8 cellular contexts compared by ENCODE assay signal in genomic region chr5:337565-338130, GRCh38. TPM values are rescaled to one million over a fixed set of nuclear protein-coding genes. Genes with fewer than 3 reads are reported as not detected.
DNase-seq lines count a peak whose midpoint lies in the region; ATAC-seq and TF ChIP-seq lines count a peak whose summit lies in the region.

No MANE protein-coding gene starts in this region.

- 86 to 100% methylated on average over 1 to 6 of the region's 12 CpGs for WGBS in IMR-90 (ENCODE audit: extremely low coverage in 2 of 2, insufficient read length in 1 of 2), 2 experiments

- H3K27me3 Mint-ChIP-seq in brain: peaks cover 37% of the 10 kb centered on the region
- no peaks in the 10 kb centered on the region for H3K27me3 Mint-ChIP-seq in T-helper 2 cell treated with Interferon-gamma antibody and Interleukin-4, amounts not matched to agents 5 μg/mL and 100 μg/mL, for 36 hours (ENCODE audit: low read depth)

- no peak overlapping the region for H4K5ac ChIP-seq in IMR-90 (ENCODE audit: low read depth, low read length)

- no peak overlapping the region for H3K4me3 ChIP-seq in IMR-90 (ENCODE audit: insufficient read depth, low read depth, low read length)

- no peak overlapping the region for H2BK20ac ChIP-seq in IMR-90 (ENCODE audit: low read depth, low read length)

- H3K36me3 ChIP-seq in IMR-90 (ENCODE audit: control insufficient read depth, insufficient read depth, low read length): no peaks in the 10 kb centered on the region

- no peak overlapping the region for H2BK15ac ChIP-seq in IMR-90 (ENCODE audit: low read depth, low read length)

- POLR2A ChIA-PET in IMR-90 (lab: Charles Lee; ENCODE audit: unreplicated experiment): no interaction called here

- H3K14ac ChIP-seq in IMR-90 (replicated peaks; ENCODE audit: low read depth, low read length): no peak overlapping the region

- H3K27ac Mint-ChIP-seq in brain: no peak overlapping the region
- no peak overlapping the region for H3K27ac Mint-ChIP-seq in T-helper 2 cell treated with Interferon-gamma antibody and Interleukin-4, amounts not matched to agents 5 μg/mL and 100 μg/mL, for 36 hours

- peaks cover 16% of the 10 kb centered on the region for H3K4me1 ChIP-seq in IMR-90 (ENCODE audit: control insufficient read depth, insufficient read depth, low read length)

- H2AK9ac ChIP-seq in IMR-90 (replicated peaks; ENCODE audit: low read depth, low read length, poor library complexity): peak overlapping the region; percentile 25

- H4K8ac ChIP-seq in IMR-90 (ENCODE audit: low read depth in 2 of 2, low read length in 2 of 2): peak overlapping the region in 1 of 2 experiments; percentile 62; a peak in 1 of 4 replicates

- no peak overlapping the region for H3K9ac ChIP-seq in IMR-90 (ENCODE audit: low read depth, low read length)

- no peaks in the 10 kb centered on the region for H3K4me1 Mint-ChIP-seq in brain
- H3K4me1 Mint-ChIP-seq in T-helper 2 cell treated with Interferon-gamma antibody and Interleukin-4, amounts not matched to agents 5 μg/mL and 100 μg/mL, for 36 hours (ENCODE audit: low read depth): peaks cover 72% of the 10 kb centered on the region

- H3K4me3 Mint-ChIP-seq in brain: no peak overlapping the region
- H3K4me3 Mint-ChIP-seq in T-helper 2 cell treated with Interferon-gamma antibody and Interleukin-4, amounts not matched to agents 5 μg/mL and 100 μg/mL, for 36 hours: no peak overlapping the region

- 0 out of 2 replicates have a peak overlapping the region, but pooled peaks have one; percentile 22 for H3K4ac ChIP-seq in IMR-90 (ENCODE audit: low read depth, low read length)

- peak overlapping the region; percentile 49 for H2AFZ ChIP-seq in IMR-90 (replicated peaks; ENCODE audit: low read length, poor library complexity)

- no peaks in the 10 kb centered on the region for H3K36me3 Mint-ChIP-seq in brain
- peaks cover 33% of the 10 kb centered on the region for H3K36me3 Mint-ChIP-seq in T-helper 2 cell treated with Interferon-gamma antibody and Interleukin-4, amounts not matched to agents 5 μg/mL and 100 μg/mL, for 36 hours (ENCODE audit: low read depth)

- no peak overlapping the region for H3K27ac ChIP-seq in IMR-90 (ENCODE audit: insufficient read depth, low read length)

- peaks cover 22 to 71% of the 10 kb centered on the region in 2 experiments for H3K79me1 ChIP-seq in IMR-90 (ENCODE audit: low read depth in 1 of 2, low read length in 2 of 2)

- dilution Hi-C loops in IMR-90 (cut with HindIII; ENCODE audit: low sequenced_read_pairs, unreplicated experiment): no loop called here

- no peak overlapping the region for H3K18ac ChIP-seq in IMR-90 (ENCODE audit: low read depth, low read length)

- peaks cover 24% of the 10 kb centered on the region for H3K9me1 ChIP-seq in IMR-90 (ENCODE audit: insufficient read depth, low read length)

- TF ChIP-seq POLR2A in IMR-90 (IDR thresholded peaks at IDR 0.05; ENCODE audit: low read depth, low read length): no peak

- H3K27me3 ChIP-seq in IMR-90 (ENCODE audit: control insufficient read depth, insufficient read depth, low read length): no peaks in the 10 kb centered on the region

- ATAC-seq in IMR-90 (ENCODE audit: low read depth) (peak; percentile 63), HG02852 (IDR thresholded peaks at IDR 0.05; ENCODE audit: unreplicated experiment) (no peak)

- H3K9me3 ChIP-seq in IMR-90 (ENCODE audit: control insufficient read depth, insufficient read depth, low read length): no peaks in the 10 kb centered on the region

- CTCF ChIA-PET in IMR-90 (lab: Yijun Ruan, JAX): interaction anchor here (1.0 to 1.1 kb wide), 3 partner anchors 31 to 93 kb away, joined by 3 read pairs; no protein-coding TSS in a partner anchor

- in situ Hi-C loops in IMR-90 (cut with MboI; ENCODE audit: low sequenced_read_pairs): no loop called here

- H4K91ac ChIP-seq in IMR-90 (ENCODE audit: insufficient read depth, low read depth, low read length): no peak overlapping the region

- 0 out of 2 replicates have a peak overlapping the region, but pooled peaks have one; percentile 12 for H2AK5ac ChIP-seq in IMR-90 (ENCODE audit: low read depth, low read length)

- TF ChIP-seq RAD21 in IMR-90 (IDR thresholded peaks at IDR 0.05; ENCODE audit: low read length): peak; percentile 37

- peaks cover 69% of the 10 kb centered on the region for H4K20me1 ChIP-seq in IMR-90 (ENCODE audit: insufficient read depth, low read length)

- intact Hi-C loops in IMR-90 (cut with micrococcal nuclease): no loop called here

- H2BK120ac ChIP-seq in IMR-90 (ENCODE audit: low read depth, low read length): no peak overlapping the region

- H3K9me3 Mint-ChIP-seq in brain: peaks cover 0 to 16% (median 3%) of the 10 kb centered on the region in 5 experiments
- H3K9me3 Mint-ChIP-seq in T-helper 2 cell treated with Interferon-gamma antibody and Interleukin-4, amounts not matched to agents 5 μg/mL and 100 μg/mL, for 36 hours: peaks cover 5% of the 10 kb centered on the region

- no peak overlapping the region for H3K4me2 ChIP-seq in IMR-90 (ENCODE audit: low read depth, low read length)

- no TSS peak for BruUV-seq in IMR-90 (replicated peaks; lab: Mats Ljungman, UMichigan)

- DNase-seq in DMS 273 (lab: John Stamatoyannopoulos, UW; ENCODE audit: unreplicated experiment) (peak; percentile 55), IMR-90 (peak; percentile 45), mesenteric fat pad (ENCODE audit: low spot score) (peak; percentile 45), AML-193 (lab: John Stamatoyannopoulos, UW) (no peak), mucosa of gallbladder (ENCODE audit: low spot score) (no peak)
- no peak for DNase-seq in T-helper 2 cell treated with Interferon-gamma antibody and Interleukin-4, amounts not matched to agents 5 μg/mL and 100 μg/mL, for 36 hours (ENCODE audit: low spot score)

- no peak overlapping the region for H3K23ac ChIP-seq in IMR-90 (ENCODE audit: low read depth, low read length)

- no peak overlapping the region for H2BK5ac ChIP-seq in IMR-90 (ENCODE audit: low read depth, low read length, poor library complexity, severe bottlenecking)

- H3K56ac ChIP-seq in IMR-90 (ENCODE audit: extremely low read depth, insufficient read depth, low read length): no peak overlapping the region

- TF ChIP-seq CTCF in IMR-90 (conservative IDR thresholded peaks at IDR 0.05; ENCODE audit: low read depth, low read length) (peak; percentile 48), brain (conservative IDR thresholded peaks at IDR 0.05) (peak; percentile 27 to 51)

TF ChIP-seq in IMR-90, 13 proteins besides CTCF, POLR2A, EP300 and RAD21:
- TF ChIP-seq MAZ (IDR thresholded peaks at IDR 0.05; ENCODE audit: borderline replicate concordance, low read depth, low read length): no peak

RNA-seq across cellular contexts. Expression of gene AHRR, which starts 16.1 kb away (rescaled TPM):
- 15.6 and 16.7 TPM in 2 replicates for total RNA-seq in IMR-90 (2012; rRNA removed)
- polyA plus RNA-seq in IMR-90 (2012; rRNA removed): 36.1 and 37.1 TPM in 2 replicates
- 24.9 and 33.9 TPM in 2 replicates for polyA plus RNA-seq in IMR-90 (2012; cell fraction: cytosol; rRNA removed)
- 77.0 and 141 TPM in 2 replicates for polyA plus RNA-seq in IMR-90 (2012; cell fraction: nucleus; rRNA removed; ENCODE audit: low replicate concordance)
- 3.0 TPM for polyA plus RNA-seq in brain (ENCODE audit: insufficient read depth, low read depth, low replicate concordance)
- total RNA-seq in mesenteric fat pad: 4.5 TPM
- 3.5 TPM for total RNA-seq in mucosa of gallbladder

Comparison
In these comparisons a context has a peak if more than half of its experiments do, and no peak if none do; other contexts are left out.
1. DNase-seq: peak in DMS 273 (single experiment), IMR-90 (single experiment) and mesenteric fat pad (single experiment); none in T-helper 2 cell treated with Interferon-gamma antibody and Interleukin-4, amounts not matched to agents 5 μg/mL and 100 μg/mL, for 36 hours (single experiment), AML-193 (0 of 2) and mucosa of gallbladder (single experiment).